In genomic region chr6:152160346-152160745, GRCh38 we compare ENCODE assay signal across 9 cellular contexts.
DNase-seq lines count a peak whose midpoint lies in the region; ATAC-seq lines count a peak whose summit lies in the region.
"Had no signal": no experiment of that assay in that cellular context is flagged by ENCODE, and none has a peak within 500 bp of the region (broad histone marks: within the 10 kb centered on the region; RNA-seq: fewer than 3 reads in every experiment).

No MANE protein-coding gene starts in this region.

- peak overlapping the region; percentile 93 to 99 (median 97) for H3K27ac Mint-ChIP-seq in naive B cell
- H3K27ac Mint-ChIP-seq: T-helper 2 cell treated with Interferon-gamma antibody and Interleukin-4, amounts not matched to agents 5 μg/mL and 100 μg/mL, for 36 hours had no signal

- peak overlapping the region in 2 of 8 donors; percentile 8 to 46 for H3K4me3 Mint-ChIP-seq in naive B cell
- H3K4me3 Mint-ChIP-seq: T-helper 2 cell treated with Interferon-gamma antibody and Interleukin-4, amounts not matched to agents 5 μg/mL and 100 μg/mL, for 36 hours had no signal

- DNase-seq in naive B cell, result peak; percentile 9
- no peak for DNase-seq in NOMO-1 treated with DMSO at 0.1 percent for 48 hours (lab: John Stamatoyannopoulos, UW; ENCODE audit: unreplicated experiment)
- no peak for DNase-seq in activated gamma-delta T cell treated with Interleukin-2 at 50 U/mL for 16 hours
- DNase-seq in DMS79 treated with DMSO at 0.1 percent for 48 hours (lab: John Stamatoyannopoulos, UW), result no peak
- DNase-seq: NCI-H1694 treated with DMSO at 0.1 percent for 48 hours had no signal

- H3K9me3 Mint-ChIP-seq in naive B cell, result no peaks in the 10 kb centered on the region
- H3K9me3 Mint-ChIP-seq: T-helper 2 cell treated with Interferon-gamma antibody and Interleukin-4, amounts not matched to agents 5 μg/mL and 100 μg/mL, for 36 hours had no signal

- ATAC-seq in GM18868 (IDR thresholded peaks at IDR 0.05; ENCODE audit: unreplicated experiment) (peak; percentile 98), GM21526 (IDR thresholded peaks at IDR 0.05; ENCODE audit: low FRiP score, unreplicated experiment) (peak; percentile 85), HG03354 (IDR thresholded peaks at IDR 0.05; ENCODE audit: poor library complexity, severe bottlenecking, unreplicated experiment) (peak; percentile 89), naive B cell (ENCODE audit: low read depth in 2 of 2) (peak; percentile 95 to 97)

- H3K36me3 Mint-ChIP-seq in naive B cell, result peaks cover 19 to 33% of the 10 kb centered on the region in 2 donors

- no peaks in the 10 kb centered on the region for H3K27me3 Mint-ChIP-seq in naive B cell

- H3K4me1 Mint-ChIP-seq in naive B cell, result peaks cover 11 to 22% (median 21%) of the 10 kb centered on the region in 3 donors
